9 cellular contexts compared by ENCODE assay signal in genomic region chr3:32818431-32819085, GRCh38. TPM values are rescaled to one million over a fixed set of nuclear protein-coding genes. Genes with fewer than 3 reads are reported as not detected.
A peak's percentile ranks its signal among the peaks of the same experiment; 100 is the strongest.
DNase-seq lines count a peak whose midpoint lies in the region; ATAC-seq lines count a peak whose summit lies in the region.
"Had no signal": no experiment of that assay in that cellular context is flagged by ENCODE, and none has a peak within 500 bp of the region (broad histone marks: within the 10 kb centered on the region; RNA-seq: fewer than 3 reads in every experiment).

No MANE protein-coding gene starts in this region.

- no peak for DNase-seq in activated CD4-positive, alpha-beta T cell treated with anti-CD3 and anti-CD28 coated beads, Interleukin-2, amount 10 ng/mL, durations not matched to agents 7 days and 5 days
- no peak for DNase-seq in activated CD4-positive, alpha-beta T cell treated with anti-CD3 and anti-CD28 coated beads, Interleukin-2, amount 50 U/mL, for 1 hour
- no peak for DNase-seq in activated CD4-positive, alpha-beta memory T cell treated with anti-CD3 and anti-CD28 coated beads, Interleukin-2, amount 10 ng/mL, durations not matched to agents 7 days and 5 days
- DNase-seq in islet precursor cell (peak; percentile 61), sciatic nerve (ENCODE audit: low spot score) (no peak)
- DNase-seq: COR-L47 had no signal

- intact Hi-C loops in sciatic nerve (cut with DNase I): no loop called here

- no peak for ATAC-seq in HG02884 (IDR thresholded peaks at IDR 0.05; ENCODE audit: unreplicated experiment)
- no peak for ATAC-seq in sciatic nerve
- ATAC-seq in HG03025 (IDR thresholded peaks at IDR 0.05; ENCODE audit: low FRiP score, unreplicated experiment): no peak

- H3K9me3 Mint-ChIP-seq in activated CD4-positive, alpha-beta T cell treated with anti-CD3 and anti-CD28 coated beads, Interleukin-2, amount 10 ng/mL, durations not matched to agents 7 days and 5 days: no peaks in the 10 kb centered on the region
- no peaks in the 10 kb centered on the region for H3K9me3 Mint-ChIP-seq in activated CD4-positive, alpha-beta memory T cell treated with anti-CD3 and anti-CD28 coated beads, Interleukin-2, amount 10 ng/mL, durations not matched to agents 7 days and 5 days
- H3K9me3 Mint-ChIP-seq in stimulated activated naive CD8-positive, alpha-beta T cell treated with anti-CD3 and anti-CD28 coated beads, Interleukin-15, Interleukin-2, amounts not matched to agents 100 ng/mL and 50 ng/mL, for 24 hours: no peaks in the 10 kb centered on the region

- POLR2A ChIA-PET in activated CD4-positive, alpha-beta T cell treated with anti-CD3 and anti-CD28 coated beads, Interleukin-2, amount 10 ng/mL, durations not matched to agents 7 days and 5 days (lab: Charles Lee): no interaction called here
- POLR2A ChIA-PET in activated CD4-positive, alpha-beta memory T cell treated with anti-CD3 and anti-CD28 coated beads, Interleukin-2, amount 10 ng/mL, durations not matched to agents 7 days and 5 days (lab: Charles Lee): no interaction called here

- CTCF ChIA-PET in activated CD4-positive, alpha-beta T cell treated with anti-CD3 and anti-CD28 coated beads, Interleukin-2, amount 10 ng/mL, durations not matched to agents 7 days and 5 days (lab: Charles Lee): interaction anchor here (0.6 kb wide), 1 partner anchor 11 kb away, joined by 4 read pairs; no protein-coding TSS in a partner anchor
- CTCF ChIA-PET in activated CD4-positive, alpha-beta memory T cell treated with anti-CD3 and anti-CD28 coated beads, Interleukin-2, amount 10 ng/mL, durations not matched to agents 7 days and 5 days (lab: Charles Lee): no interaction called here

- H3K36me3 Mint-ChIP-seq in activated CD4-positive, alpha-beta T cell treated with anti-CD3 and anti-CD28 coated beads, Interleukin-2, amount 10 ng/mL, durations not matched to agents 7 days and 5 days (ENCODE audit: low read depth): no peaks in the 10 kb centered on the region
- no peaks in the 10 kb centered on the region for H3K36me3 Mint-ChIP-seq in activated CD4-positive, alpha-beta memory T cell treated with anti-CD3 and anti-CD28 coated beads, Interleukin-2, amount 10 ng/mL, durations not matched to agents 7 days and 5 days (ENCODE audit: low read depth)
- no peaks in the 10 kb centered on the region for H3K36me3 Mint-ChIP-seq in stimulated activated naive CD8-positive, alpha-beta T cell treated with anti-CD3 and anti-CD28 coated beads, Interleukin-15, Interleukin-2, amounts not matched to agents 100 ng/mL and 50 ng/mL, for 24 hours (ENCODE audit: low read depth)

- peak overlapping the region; percentile 52 for H3K4me3 Mint-ChIP-seq in activated CD4-positive, alpha-beta T cell treated with anti-CD3 and anti-CD28 coated beads, Interleukin-2, amount 10 ng/mL, durations not matched to agents 7 days and 5 days
- H3K4me3 Mint-ChIP-seq in activated CD4-positive, alpha-beta memory T cell treated with anti-CD3 and anti-CD28 coated beads, Interleukin-2, amount 10 ng/mL, durations not matched to agents 7 days and 5 days: peak overlapping the region; percentile 52
- peak overlapping the region; percentile 62 for H3K4me3 Mint-ChIP-seq in stimulated activated naive CD8-positive, alpha-beta T cell treated with anti-CD3 and anti-CD28 coated beads, Interleukin-15, Interleukin-2, amounts not matched to agents 100 ng/mL and 50 ng/mL, for 24 hours

- H3K27ac Mint-ChIP-seq in activated CD4-positive, alpha-beta T cell treated with anti-CD3 and anti-CD28 coated beads, Interleukin-2, amount 10 ng/mL, durations not matched to agents 7 days and 5 days: no peak overlapping the region
- H3K27ac Mint-ChIP-seq in activated CD4-positive, alpha-beta memory T cell treated with anti-CD3 and anti-CD28 coated beads, Interleukin-2, amount 10 ng/mL, durations not matched to agents 7 days and 5 days: no peak overlapping the region
- peak overlapping the region; percentile 45 for H3K27ac Mint-ChIP-seq in stimulated activated naive CD8-positive, alpha-beta T cell treated with anti-CD3 and anti-CD28 coated beads, Interleukin-15, Interleukin-2, amounts not matched to agents 100 ng/mL and 50 ng/mL, for 24 hours

- peaks cover 74% of the 10 kb centered on the region for H3K27me3 Mint-ChIP-seq in activated CD4-positive, alpha-beta T cell treated with anti-CD3 and anti-CD28 coated beads, Interleukin-2, amount 10 ng/mL, durations not matched to agents 7 days and 5 days
- peaks cover 72% of the 10 kb centered on the region for H3K27me3 Mint-ChIP-seq in activated CD4-positive, alpha-beta memory T cell treated with anti-CD3 and anti-CD28 coated beads, Interleukin-2, amount 10 ng/mL, durations not matched to agents 7 days and 5 days
- H3K27me3 Mint-ChIP-seq in stimulated activated naive CD8-positive, alpha-beta T cell treated with anti-CD3 and anti-CD28 coated beads, Interleukin-15, Interleukin-2, amounts not matched to agents 100 ng/mL and 50 ng/mL, for 24 hours: peaks cover 70% of the 10 kb centered on the region

- peaks cover 32% of the 10 kb centered on the region for H3K4me1 Mint-ChIP-seq in activated CD4-positive, alpha-beta T cell treated with anti-CD3 and anti-CD28 coated beads, Interleukin-2, amount 10 ng/mL, durations not matched to agents 7 days and 5 days
- H3K4me1 Mint-ChIP-seq in activated CD4-positive, alpha-beta memory T cell treated with anti-CD3 and anti-CD28 coated beads, Interleukin-2, amount 10 ng/mL, durations not matched to agents 7 days and 5 days: peaks cover 30% of the 10 kb centered on the region
- H3K4me1 Mint-ChIP-seq in stimulated activated naive CD8-positive, alpha-beta T cell treated with anti-CD3 and anti-CD28 coated beads, Interleukin-15, Interleukin-2, amounts not matched to agents 100 ng/mL and 50 ng/mL, for 24 hours (ENCODE audit: low read depth): peaks cover 24% of the 10 kb centered on the region

RNA-seq across cellular contexts. Expression of gene TRIM71, which starts 0.8 kb away (rescaled TPM):
- total RNA-seq in activated CD4-positive, alpha-beta T cell treated with anti-CD3 and anti-CD28 coated beads, Interleukin-2, amount 10 ng/mL, durations not matched to agents 7 days and 5 days: not detected
- not detected for total RNA-seq in activated CD4-positive, alpha-beta memory T cell treated with anti-CD3 and anti-CD28 coated beads, Interleukin-2, amount 10 ng/mL, durations not matched to agents 7 days and 5 days
- total RNA-seq in sciatic nerve: 0.40 TPM
